In the genomic region with DNA sequence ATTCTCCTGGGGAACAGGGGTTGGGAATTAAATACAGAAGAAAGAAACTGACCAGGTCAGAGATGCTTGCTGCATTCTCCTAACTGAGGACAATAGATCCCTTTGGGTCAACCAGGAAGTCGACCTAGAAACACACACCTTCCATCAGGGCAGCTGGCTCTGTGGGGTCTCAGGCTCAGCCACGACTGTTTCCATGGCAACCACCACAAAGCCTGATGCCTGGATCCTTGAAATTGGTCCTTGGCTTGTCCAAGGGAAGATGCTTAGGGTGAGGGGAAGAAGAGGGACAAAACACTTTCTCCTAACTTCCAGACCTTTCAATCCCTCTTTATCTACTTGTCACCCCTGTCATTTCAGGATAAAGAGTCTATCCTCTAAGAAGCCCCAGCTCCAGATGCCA, we compare ENCODE assay signal across 21 cellular contexts.
"Had no signal": no experiment of that assay in that cellular context is flagged by ENCODE, and none has a peak within 500 bp of the region (broad histone marks: within the 10 kb centered on the region; RNA-seq: fewer than 3 reads in every experiment).

No MANE protein-coding gene starts in this region.

- H3K4me1 ChIP-seq: SJSA1 had no signal

- H3K9ac ChIP-seq: SK-N-SH had no signal

- H3K4me3 ChIP-seq: MG63, SJSA1 had no signal

- H3K27ac ChIP-seq: HL-60, SJSA1 had no signal

- ATAC-seq: T-cell had no signal

- H3K27me3 ChIP-seq: MG63 had no signal

- H3K27ac Mint-ChIP-seq: T-cell had no signal

- DNase-seq: Karpas-422, KG1, MG63, NCI-H1092, NCI-H1436, NCI-H187, NCI-H2029, NCI-H2081 treated with DMSO at 0.1 percent for 48 hours, NCI-H345, NCI-H446 treated with DMSO at 0.1 percent for 48 hours, NCI-H510A treated with DMSO at 0.1 percent for 48 hours, NCI-H69, NCI-H774, Right ventricle myocardium superior, RPMI8226, SIG-M5, SK-N-SH, SW 1271, T-cell had no signal

- H3K4me3 Mint-ChIP-seq: T-cell had no signal

- H3K9me2 ChIP-seq: SK-N-SH had no signal

- H3K9me3 Mint-ChIP-seq: T-cell had no signal

- H3K36me3 Mint-ChIP-seq: T-cell had no signal

- H3K36me3 ChIP-seq: MG63, SJSA1 had no signal

- H3K4me2 ChIP-seq: SK-N-SH had no signal

- H3K9me3 ChIP-seq: MG63, SJSA1, SK-N-SH had no signal
